Comparison of ENCODE assay signal across 8 cellular contexts in the genomic region with DNA sequence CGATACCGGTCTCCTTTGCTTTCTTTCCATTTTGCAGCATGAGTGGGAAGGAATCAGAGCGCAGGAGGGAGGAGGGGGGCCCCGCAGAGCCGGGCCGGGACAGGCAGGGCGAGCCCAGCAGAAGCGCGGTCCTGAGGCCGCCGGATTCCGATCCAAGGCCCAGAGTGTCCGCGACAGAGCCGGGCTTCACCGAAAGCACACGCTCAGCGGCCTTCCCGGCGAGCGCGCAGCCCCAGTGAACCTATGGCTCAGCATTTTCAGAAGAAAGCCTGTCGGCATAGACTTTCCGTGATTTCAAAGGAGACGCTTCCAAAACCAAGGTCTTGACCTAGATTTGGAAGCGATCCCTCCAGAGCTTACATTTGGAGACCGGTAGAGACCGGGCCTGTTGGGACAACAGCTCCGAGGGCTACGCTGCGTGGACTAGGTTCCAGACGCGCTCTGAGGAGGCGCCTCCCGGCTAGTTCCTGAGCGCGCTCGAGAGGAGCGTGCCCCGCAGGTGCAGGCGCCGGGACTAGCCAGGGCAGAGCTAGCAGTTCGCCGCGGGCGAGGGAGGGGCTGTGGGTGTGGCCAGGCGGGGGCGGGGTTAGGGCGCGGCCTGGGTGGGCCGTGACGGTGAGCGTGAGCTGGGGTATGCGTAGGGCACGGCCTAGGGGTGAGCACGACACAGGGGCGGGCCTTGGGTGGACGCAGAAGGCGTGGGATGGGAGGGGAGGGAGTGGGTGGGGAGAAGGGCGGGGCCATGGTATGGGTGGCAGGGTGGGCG. TPM values are rescaled to one million over a fixed set of nuclear protein-coding genes. Genes with fewer than 3 reads are reported as not detected.
A peak's percentile ranks its signal among the peaks of the same experiment; 100 is the strongest.
DNase-seq lines count a peak whose midpoint lies in the region; ATAC-seq and TF ChIP-seq lines count a peak whose summit lies in the region.

No MANE protein-coding gene starts in this region.

- peak overlapping the region; percentile 84 for H3K4me3 ChIP-seq in endodermal cell (ENCODE audit: low read length)
- peak overlapping the region; percentile 38 for H3K4me3 ChIP-seq in mesodermal cell (ENCODE audit: extremely low read depth, insufficient read depth, low read length, poor library complexity, severe bottlenecking)

- peak; percentile 94 for ATAC-seq in GM21367 (IDR thresholded peaks at IDR 0.05; ENCODE audit: unreplicated experiment)

- no peaks in the 10 kb centered on the region for H3K36me3 Mint-ChIP-seq in endodermal cell (ENCODE audit: low read depth)

- H3K27me3 ChIP-seq in endodermal cell (ENCODE audit: control insufficient read depth, insufficient read depth, low read length, poor library complexity, severe bottlenecking): peaks cover 47% of the 10 kb centered on the region

- H3K27ac ChIP-seq in endodermal cell (ENCODE audit: low read depth, low read length): no peak overlapping the region
- H3K27ac ChIP-seq in mesodermal cell (ENCODE audit: low read depth, low read length, severe bottlenecking): no peak overlapping the region

- TF ChIP-seq CTCF in endodermal cell (conservative IDR thresholded peaks at IDR 0.05): no peak

- WGBS in endodermal cell (ENCODE audit: insufficient coverage in 1 of 2, insufficient read length in 1 of 2), 2 experiments: 1 to 3% methylated on average over 32 to 61 of the region's 61 CpGs
- 1% methylated on average over 25 to 56 of the region's 61 CpGs for WGBS in mesodermal cell (ENCODE audit: insufficient coverage in 2 of 2), 2 experiments

- H3K4me3 Mint-ChIP-seq in endodermal cell: peak overlapping the region; percentile 60

- no peaks in the 10 kb centered on the region for H3K9me3 Mint-ChIP-seq in endodermal cell

- DNase-seq in COR-L47 (lab: John Stamatoyannopoulos, UW) (peak; percentile 94), HT-29 (ENCODE audit: low spot score) (peak; percentile 88), NOMO-1 treated with DMSO at 0.1 percent for 48 hours (lab: John Stamatoyannopoulos, UW; ENCODE audit: unreplicated experiment) (peak; percentile 87), endodermal cell (peak; percentile 100)
- DNase-seq in activated CD8-positive, alpha-beta memory T cell treated with anti-CD3 and anti-CD28 coated beads, Interleukin-2, amount 50 U/mL, for 1 hour (ENCODE audit: extremely low read depth): peak; percentile 87
- DNase-seq in stimulated activated CD8-positive, alpha-beta memory T cell treated with anti-CD3 and anti-CD28 coated beads, Interleukin-15, amount 100 ng/mL, for 4 hours (ENCODE audit: low read depth in 2 of 2): peak; percentile 84 to 87

- no peaks in the 10 kb centered on the region for H3K36me3 ChIP-seq in endodermal cell (ENCODE audit: control insufficient read depth, insufficient read depth, low read length)
- no peaks in the 10 kb centered on the region for H3K36me3 ChIP-seq in mesodermal cell (ENCODE audit: control insufficient read depth, insufficient read depth, low read length)

- H3K4me1 ChIP-seq in endodermal cell (ENCODE audit: control insufficient read depth, insufficient read depth, low read length): no peaks in the 10 kb centered on the region
- no peaks in the 10 kb centered on the region for H3K4me1 ChIP-seq in mesodermal cell (ENCODE audit: control insufficient read depth, insufficient read depth, low read length, poor library complexity, severe bottlenecking)

- peak overlapping the region; percentile 11 for H3K9ac ChIP-seq in endodermal cell (ENCODE audit: extremely low read depth, low read length, poor library complexity, severe bottlenecking)

- H3K27me3 Mint-ChIP-seq in endodermal cell (ENCODE audit: insufficient read depth): peaks cover 50% of the 10 kb centered on the region

- H3K4me1 Mint-ChIP-seq in endodermal cell: peaks cover 6% of the 10 kb centered on the region

- H3K27ac Mint-ChIP-seq in endodermal cell: no peak overlapping the region

- no peaks in the 10 kb centered on the region for H3K9me3 ChIP-seq in endodermal cell (ENCODE audit: control insufficient read depth, low read length)
- no peaks in the 10 kb centered on the region for H3K9me3 ChIP-seq in mesodermal cell (ENCODE audit: control insufficient read depth, low read length)

RNA-seq across cellular contexts. Expression of a gene that starts 27.8 kb away (rescaled TPM):
- not detected in 2 replicates for total RNA-seq in HT-29 (2014; rRNA removed; shearing (Covaris generic))
- total RNA-seq in endodermal cell: not detected
- polyA plus RNA-seq in endodermal cell (2013, experiment 1 of 2): not detected
- not detected for polyA plus RNA-seq in endodermal cell (2013, experiment 2 of 2)
- polyA plus RNA-seq in mesodermal cell (2013, experiment 1 of 2): not detected
- polyA plus RNA-seq in mesodermal cell (2013, experiment 2 of 2): not detected

RNA-seq across cellular contexts. Expression of a gene that starts 52.5 kb away (rescaled TPM):
- total RNA-seq in HT-29 (2014; rRNA removed; shearing (Covaris generic)): 56.8 and 57.1 TPM in 2 replicates
- 10 to 100 TPM; 42.5 to 46.6 TPM for total RNA-seq in endodermal cell
- 41.3 TPM for polyA plus RNA-seq in endodermal cell (2013, experiment 1 of 2)
- polyA plus RNA-seq in endodermal cell (2013, experiment 2 of 2): 37.0 TPM
- 34.9 TPM for polyA plus RNA-seq in mesodermal cell (2013, experiment 1 of 2)
- 30.3 TPM for polyA plus RNA-seq in mesodermal cell (2013, experiment 2 of 2)

RNA-seq across cellular contexts. Expression of a gene that starts 52.6 kb away (rescaled TPM):
- 46.1 and 49.6 TPM in 2 replicates for total RNA-seq in HT-29 (2014; rRNA removed; shearing (Covaris generic))
- 10 to 100 TPM; 19.4 to 21.8 TPM for total RNA-seq in endodermal cell
- 14.3 TPM for polyA plus RNA-seq in endodermal cell (2013, experiment 1 of 2)
- 13.4 TPM for polyA plus RNA-seq in endodermal cell (2013, experiment 2 of 2)
- 12.1 TPM for polyA plus RNA-seq in mesodermal cell (2013, experiment 1 of 2)
- polyA plus RNA-seq in mesodermal cell (2013, experiment 2 of 2): 12.1 TPM
